17 cellular contexts compared by ENCODE assay signal in genomic region chr11:125425601-125426000, GRCh38.
"Had no signal": no experiment of that assay in that cellular context is flagged by ENCODE, and none has a peak within 500 bp of the region (broad histone marks: within the 10 kb centered on the region; RNA-seq: fewer than 3 reads in every experiment).

No MANE protein-coding gene starts in this region.

- H3K9me3 ChIP-seq: left lung, right lobe of liver had no signal

- H3K4me3 ChIP-seq: left lung, right lobe of liver had no signal

- H3K4me1 ChIP-seq: left lung, right lobe of liver had no signal

- ATAC-seq: activated CD8-positive, alpha-beta T cell treated with anti-CD3 and anti-CD28 coated beads, Interleukin-2, amount 10 ng/mL, durations not matched to agents 7 days and 5 days; left lung; right lobe of liver; SK-N-SH treated with all-trans-retinoic acid at 6 μM for 48 hours; stimulated activated naive CD8-positive, alpha-beta T cell treated with anti-CD3 and anti-CD28 coated beads, Interleukin-15, amount 100 ng/mL, for 72 hours had no signal

- DNase-seq: activated CD4-positive, alpha-beta T cell treated with anti-CD3 and anti-CD28 coated beads for 48 hours; activated CD8-positive, alpha-beta memory T cell treated with anti-CD3 and anti-CD28 coated beads, Interleukin-2, amount 50 U/mL, for 4 hours; activated CD8-positive, alpha-beta T cell treated with anti-CD3 and anti-CD28 coated beads, Interleukin-2, amount 10 ng/mL, durations not matched to agents 7 days and 5 days; activated naive CD8-positive, alpha-beta T cell treated with anti-CD3 and anti-CD28 coated beads, Interleukin-2, amount 10 ng/mL, durations not matched to agents 7 days and 5 days; brain microvascular endothelial cell; cerebellar nuclear complex; effector memory CD4-positive, alpha-beta T cell; foreskin melanocyte; islet precursor cell; left lung; mesendoderm; nephron progenitor cell; occipital lobe; right lobe of liver; stimulated activated CD4-positive, alpha-beta T cell treated with anti-CD3 and anti-CD28 coated beads, Interleukin-1b, Interleukin-23, amount 100 ng/mL, for 48 hours; stimulated activated naive CD8-positive, alpha-beta T cell treated with anti-CD3 and anti-CD28 coated beads, Interleukin-15, amount 100 ng/mL, for 72 hours had no signal

- H3K36me3 ChIP-seq: brain microvascular endothelial cell, left lung, right lobe of liver had no signal

- H3K27ac ChIP-seq: brain microvascular endothelial cell, left lung, right lobe of liver had no signal

- H3K27me3 ChIP-seq: brain microvascular endothelial cell, right lobe of liver had no signal
